In the genomic region with DNA sequence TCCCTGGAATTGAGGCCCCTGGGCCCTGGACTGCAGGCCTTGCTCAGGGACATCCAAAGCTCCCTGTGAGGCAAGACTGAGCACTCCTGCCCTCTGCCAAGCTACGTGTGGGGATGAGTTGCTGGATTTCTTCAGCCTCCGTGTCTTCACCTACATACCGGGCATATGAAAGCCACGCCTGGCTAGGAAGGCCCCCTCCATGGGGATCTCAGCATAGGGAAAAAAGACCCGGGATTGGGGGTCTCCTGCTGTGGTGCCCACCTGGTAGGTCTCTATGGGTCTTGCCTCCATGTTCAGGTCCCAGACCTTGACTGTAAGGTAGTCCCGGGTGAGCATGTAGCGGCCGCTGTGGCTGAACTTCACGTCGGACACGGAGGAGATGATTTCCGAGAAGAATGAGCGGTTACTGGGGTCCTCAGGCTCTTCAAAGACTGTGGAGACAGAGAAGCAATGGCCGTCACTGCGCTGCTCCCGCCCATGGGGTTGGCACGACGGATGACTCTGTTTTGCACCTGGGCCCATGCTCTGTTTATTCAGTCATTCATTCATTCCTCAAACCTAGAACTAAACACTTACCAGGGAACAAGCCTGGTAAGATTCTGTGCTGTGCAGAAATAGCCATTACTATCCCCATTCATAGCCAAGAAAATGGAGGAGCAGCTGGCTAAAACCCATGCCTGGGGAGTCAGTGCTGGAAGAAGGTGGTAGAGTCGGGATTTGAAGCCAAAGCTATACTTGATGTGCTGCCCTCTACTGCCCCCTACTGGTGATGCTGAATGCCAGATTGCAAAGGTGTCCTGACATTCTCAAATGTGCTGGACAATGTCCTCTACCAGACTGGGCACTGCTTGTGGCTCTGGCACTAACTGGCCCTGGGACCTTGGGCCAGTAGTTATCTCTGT, we compare ENCODE assay signal across 8 cellular contexts.
DNase-seq lines count a peak whose midpoint lies in the region; ATAC-seq and TF ChIP-seq lines count a peak whose summit lies in the region.

No MANE protein-coding gene starts in this region.

- H3F3A ChIP-seq in smooth muscle cell (ENCODE audit: low read depth), result no peaks in the 10 kb centered on the region

- DNase-seq in Right ventricle myocardium superior, result peak; percentile 17
- no peak for DNase-seq in right atrium auricular region (ENCODE audit: low spot score)
- DNase-seq in dorsolateral prefrontal cortex, result peak in 1 of 10 donors; percentile 23
- no peak for DNase-seq in smooth muscle cell (lab: John Stamatoyannopoulos, UW; ENCODE audit: unreplicated experiment)
- no peak for DNase-seq in MV-4-11 (lab: John Stamatoyannopoulos, UW)
- no peak for DNase-seq in foreskin melanocyte
- no peak for DNase-seq in ACHN

- no peaks in the 10 kb centered on the region for H3K9me3 ChIP-seq in right atrium auricular region
- H3K9me3 ChIP-seq in smooth muscle cell (replicated peaks; ENCODE audit: low read depth), result no peaks in the 10 kb centered on the region

- H3K27me3 ChIP-seq in right atrium auricular region, result no peaks in the 10 kb centered on the region
- H3K27me3 ChIP-seq in dorsolateral prefrontal cortex, result no peaks in the 10 kb centered on the region
- H3K27me3 ChIP-seq in smooth muscle cell (ENCODE audit: low read depth), result peaks cover 12% of the 10 kb centered on the region

- H3K27ac ChIP-seq in right atrium auricular region (no peak overlapping the region), dorsolateral prefrontal cortex (peak overlapping the region in 1 of 59 donors; percentile 11), smooth muscle cell (ENCODE audit: low read depth) (no peak overlapping the region)

- H3K36me3 ChIP-seq in right atrium auricular region (no peaks in the 10 kb centered on the region), smooth muscle cell (ENCODE audit: low read depth) (no peaks in the 10 kb centered on the region)

- H3K4me2 ChIP-seq in smooth muscle cell, result no peak overlapping the region

- H3K4me3 ChIP-seq in right atrium auricular region, result no peak overlapping the region
- no peak overlapping the region for H3K4me3 ChIP-seq in dorsolateral prefrontal cortex
- no peak overlapping the region for H3K4me3 ChIP-seq in smooth muscle cell

- no peak overlapping the region for H3K9ac ChIP-seq in smooth muscle cell (ENCODE audit: low read depth)

- H3K4me1 ChIP-seq in right atrium auricular region, result no peaks in the 10 kb centered on the region
- no peaks in the 10 kb centered on the region for H3K4me1 ChIP-seq in smooth muscle cell (ENCODE audit: low read depth)

- no peaks in the 10 kb centered on the region for H4K20me1 ChIP-seq in smooth muscle cell (ENCODE audit: low read depth)

- no peak for ATAC-seq in Right ventricle myocardium superior (ENCODE audit: poor library complexity)

- 86% methylated on average over 19 of the region's 19 CpGs for WGBS in smooth muscle cell (ENCODE audit: low lambda C conversion rate)

- H3K79me2 ChIP-seq in smooth muscle cell (ENCODE audit: low read depth), result no peaks in the 10 kb centered on the region

- intact Hi-C loops in Right ventricle myocardium superior (cut with DNase I) (loop anchor here (5.0 kb wide), 1 partner anchor 214 kb away; no protein-coding TSS in a partner anchor), dorsolateral prefrontal cortex (cut with DNase I) (loop anchor here (2.0 to 5.0 kb wide), 3 partner anchors 139 to 214 kb away; partner anchors contain the start of gene PPP2R2C (in 2 of the 2))

- H2AFZ ChIP-seq in smooth muscle cell (ENCODE audit: low read depth), result no peak overlapping the region

- in situ Hi-C loops in ACHN (cut with HindIII; ENCODE audit: low pct_ligation_motif_present, low pct_unique_long_range_greater_than_20kb, low sequenced_read_pairs), result no loop called here

- peak in 1 of 2 donors; percentile 38 for TF ChIP-seq CTCF in right atrium auricular region (IDR thresholded peaks at IDR 0.05)
- TF ChIP-seq CTCF in LNCAP (IDR thresholded peaks at IDR 0.05), result peak; percentile 76
- TF ChIP-seq CTCF in dorsolateral prefrontal cortex (IDR thresholded peaks at IDR 0.05 in 54 of 56, conservative IDR thresholded peaks at IDR 0.05 in 2 of 56; ENCODE audit: low read depth in 1 of 56, partially characterized antibody in 56 of 56), result peak in 54 of 56 donors; percentile 11 to 65 (median 40)
- TF ChIP-seq CTCF in smooth muscle cell (IDR thresholded peaks at IDR 0.05; ENCODE audit: borderline replicate concordance, insufficient read depth, poor library complexity, severe bottlenecking), result peak; percentile 59
